ENCODE assay signal across 1 cellular context in the genomic region with DNA sequence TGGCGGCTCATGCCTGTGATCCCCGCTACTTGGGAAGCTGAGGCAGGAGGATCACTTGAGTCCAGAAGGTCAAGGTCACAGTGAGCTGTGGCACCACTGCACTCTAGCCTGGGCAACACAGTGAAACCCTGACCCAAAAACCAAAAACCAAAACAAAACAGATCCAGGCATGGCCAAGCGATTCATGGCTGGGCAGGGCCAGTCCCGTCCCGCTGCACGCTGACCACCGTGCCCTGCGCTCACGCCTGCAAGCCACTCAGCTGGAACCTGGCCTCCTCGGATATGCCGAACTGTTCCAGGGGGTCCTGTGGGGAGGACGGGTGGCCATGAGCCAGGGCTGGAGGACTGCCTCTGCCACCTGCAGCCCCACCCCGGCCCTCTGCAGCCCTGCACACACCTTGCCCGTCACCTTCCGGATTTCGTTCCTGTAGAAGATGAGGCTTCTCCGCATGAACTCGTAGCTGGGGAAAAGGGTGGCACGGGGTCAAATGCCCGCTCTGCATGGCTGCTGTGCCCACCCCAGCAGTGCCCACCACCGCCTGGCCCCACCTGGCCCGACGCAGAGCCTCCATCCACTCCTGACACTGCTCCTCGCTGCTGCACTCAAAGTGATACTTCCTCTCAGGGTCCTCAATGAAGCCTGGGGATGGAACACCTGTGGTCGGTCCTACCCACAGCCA.
TF ChIP-seq lines count a peak whose summit lies in the region.

No MANE protein-coding gene starts in this region.

TF ChIP-seq in WTC11, 78 proteins besides CTCF, POLR2A, EP300 and RAD21 (continued from another document):
- TF ChIP-seq, protein P1, sequence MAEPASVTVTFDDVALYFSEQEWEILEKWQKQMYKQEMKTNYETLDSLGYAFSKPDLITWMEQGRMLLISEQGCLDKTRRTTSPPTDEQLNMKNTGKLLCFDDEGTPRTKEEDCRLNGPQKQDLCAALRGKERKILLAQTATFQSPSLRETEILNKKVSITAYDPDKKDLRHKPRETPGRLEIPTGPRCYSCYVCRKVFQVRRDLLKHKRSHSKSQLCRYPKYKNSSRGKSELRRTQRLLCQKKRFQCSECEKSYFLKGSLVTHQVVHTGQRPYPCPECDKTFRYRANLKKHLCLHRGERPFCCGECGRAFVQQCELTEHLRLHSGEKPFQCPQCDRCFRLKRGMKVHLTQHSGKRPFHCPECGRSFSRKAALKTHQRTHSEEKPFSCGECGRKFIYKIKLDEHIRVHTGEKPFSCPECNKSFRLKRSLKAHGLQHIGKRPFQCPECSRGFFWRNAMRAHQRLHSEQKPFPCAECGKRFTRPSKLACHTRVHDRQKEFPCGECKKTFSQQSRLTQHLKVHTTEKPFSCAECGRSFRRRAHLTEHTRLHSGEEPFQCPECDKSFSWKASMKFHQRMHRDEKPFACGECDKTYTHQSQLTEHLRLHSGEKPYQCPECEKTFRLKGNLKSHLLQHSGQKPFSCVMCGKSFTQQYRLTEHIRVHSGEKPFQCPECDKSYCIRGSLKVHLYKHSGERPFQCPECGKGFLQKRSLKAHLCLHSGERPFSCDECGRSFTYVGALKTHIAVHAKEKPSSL (CRISPR knock-in tag; conservative IDR thresholded peaks at IDR 0.05): no peak
- TF ChIP-seq ZNF423 (CRISPR knock-in tag; IDR thresholded peaks at IDR 0.05) (no peak), KAT7 (CRISPR knock-in tag; IDR thresholded peaks at IDR 0.05; ENCODE audit: borderline replicate concordance) (no peak), ZNF138 (CRISPR knock-in tag; conservative IDR thresholded peaks at IDR 0.05) (no peak), EMX1 (CRISPR knock-in tag; IDR thresholded peaks at IDR 0.05) (no peak)
- TF ChIP-seq, protein P2, sequence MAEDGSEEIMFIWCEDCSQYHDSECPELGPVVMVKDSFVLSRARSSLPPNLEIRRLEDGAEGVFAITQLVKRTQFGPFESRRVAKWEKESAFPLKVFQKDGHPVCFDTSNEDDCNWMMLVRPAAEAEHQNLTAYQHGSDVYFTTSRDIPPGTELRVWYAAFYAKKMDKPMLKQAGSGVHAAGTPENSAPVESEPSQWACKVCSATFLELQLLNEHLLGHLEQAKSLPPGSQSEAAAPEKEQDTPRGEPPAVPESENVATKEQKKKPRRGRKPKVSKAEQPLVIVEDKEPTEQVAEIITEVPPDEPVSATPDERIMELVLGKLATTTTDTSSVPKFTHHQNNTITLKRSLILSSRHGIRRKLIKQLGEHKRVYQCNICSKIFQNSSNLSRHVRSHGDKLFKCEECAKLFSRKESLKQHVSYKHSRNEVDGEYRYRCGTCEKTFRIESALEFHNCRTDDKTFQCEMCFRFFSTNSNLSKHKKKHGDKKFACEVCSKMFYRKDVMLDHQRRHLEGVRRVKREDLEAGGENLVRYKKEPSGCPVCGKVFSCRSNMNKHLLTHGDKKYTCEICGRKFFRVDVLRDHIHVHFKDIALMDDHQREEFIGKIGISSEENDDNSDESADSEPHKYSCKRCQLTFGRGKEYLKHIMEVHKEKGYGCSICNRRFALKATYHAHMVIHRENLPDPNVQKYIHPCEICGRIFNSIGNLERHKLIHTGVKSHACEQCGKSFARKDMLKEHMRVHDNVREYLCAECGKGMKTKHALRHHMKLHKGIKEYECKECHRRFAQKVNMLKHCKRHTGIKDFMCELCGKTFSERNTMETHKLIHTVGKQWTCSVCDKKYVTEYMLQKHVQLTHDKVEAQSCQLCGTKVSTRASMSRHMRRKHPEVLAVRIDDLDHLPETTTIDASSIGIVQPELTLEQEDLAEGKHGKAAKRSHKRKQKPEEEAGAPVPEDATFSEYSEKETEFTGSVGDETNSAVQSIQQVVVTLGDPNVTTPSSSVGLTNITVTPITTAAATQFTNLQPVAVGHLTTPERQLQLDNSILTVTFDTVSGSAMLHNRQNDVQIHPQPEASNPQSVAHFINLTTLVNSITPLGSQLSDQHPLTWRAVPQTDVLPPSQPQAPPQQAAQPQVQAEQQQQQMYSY (CRISPR knock-in tag; IDR thresholded peaks at IDR 0.05): no peak
